In the genomic region with DNA sequence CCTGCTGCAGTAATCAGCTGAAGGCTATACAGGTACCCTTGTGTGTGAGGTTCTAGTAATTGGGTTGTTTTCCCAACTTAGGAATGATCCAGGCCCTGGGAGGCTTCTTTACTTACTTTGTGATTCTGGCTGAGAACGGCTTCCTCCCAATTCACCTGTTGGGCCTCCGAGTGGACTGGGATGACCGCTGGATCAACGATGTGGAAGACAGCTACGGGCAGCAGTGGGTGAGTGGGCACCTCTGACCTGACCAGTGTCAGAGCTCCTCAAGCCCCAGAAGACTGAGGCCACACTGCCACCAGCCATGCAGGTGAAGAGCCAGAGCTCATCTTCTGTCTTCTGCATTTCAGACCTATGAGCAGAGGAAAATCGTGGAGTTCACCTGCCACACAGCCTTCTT, we compare ENCODE assay signal across 16 cellular contexts.
"Had no signal": no experiment of that assay in that cellular context is flagged by ENCODE, and none has a peak within 500 bp of the region (broad histone marks: within the 10 kb centered on the region; RNA-seq: fewer than 3 reads in every experiment).

No MANE protein-coding gene starts in this region.

- H3K9me3 Mint-ChIP-seq: brain; mesothelial cell of epicardium; T-helper 2 cell treated with Interferon-gamma antibody and Interleukin-4, amounts not matched to agents 5 μg/mL and 100 μg/mL, for 36 hours had no signal

- H3K4me3 Mint-ChIP-seq: brain; mesothelial cell of epicardium; T-helper 2 cell treated with Interferon-gamma antibody and Interleukin-4, amounts not matched to agents 5 μg/mL and 100 μg/mL, for 36 hours had no signal

- H3K9me3 ChIP-seq: pancreas, sigmoid colon, SJCRH30, spleen, thyroid gland had no signal

- H3K27ac Mint-ChIP-seq: mesothelial cell of epicardium; T-helper 2 cell treated with Interferon-gamma antibody and Interleukin-4, amounts not matched to agents 5 μg/mL and 100 μg/mL, for 36 hours had no signal

- ATAC-seq: pancreas had no signal

- H3K4me3 ChIP-seq: pancreas, sigmoid colon, SJCRH30, spleen, thyroid gland had no signal

- H3K27ac ChIP-seq: sigmoid colon, SJCRH30, spleen had no signal

- H3K27me3 ChIP-seq: pancreas, sigmoid colon, SJCRH30, spleen, thyroid gland had no signal

- DNase-seq: activated CD4-positive, alpha-beta T cell treated with anti-CD3 and anti-CD28 coated beads, Interleukin-2, amount 50 U/mL, for 1 hour; activated CD4-positive, CD25-positive, alpha-beta regulatory T cell; activated effector memory CD4-positive, alpha-beta T cell treated with anti-CD3 and anti-CD28 coated beads, Interleukin-2, amount 50 U/mL, for 16 hours; amygdala; cortex of kidney; effector memory CD4-positive, alpha-beta T cell; head of caudate nucleus; kidney glomerular epithelial cell; pancreas; sigmoid colon; SJCRH30; spleen; thyroid gland had no signal

- H3K4me1 ChIP-seq: pancreas, sigmoid colon, SJCRH30, spleen, thyroid gland had no signal

- H3K4me1 Mint-ChIP-seq: brain, mesothelial cell of epicardium had no signal
